Comparison of ENCODE assay signal across 19 cellular contexts in genomic region chr13:40063278-40063698, GRCh38.
DNase-seq lines count a peak whose midpoint lies in the region; ATAC-seq and TF ChIP-seq lines count a peak whose summit lies in the region.
"Had no signal": no experiment of that assay in that cellular context is flagged by ENCODE, and none has a peak within 500 bp of the region (broad histone marks: within the 10 kb centered on the region; RNA-seq: fewer than 3 reads in every experiment).

No MANE protein-coding gene starts in this region.

- no peaks in the 10 kb centered on the region for H3K9me3 Mint-ChIP-seq in activated naive CD4-positive, alpha-beta T cell treated with anti-CD3 and anti-CD28 coated beads, Interleukin-2, amount 10 ng/mL, durations not matched to agents 7 days and 5 days
- H3K9me3 Mint-ChIP-seq: CD8-positive, alpha-beta memory T cell; IgD-negative memory B cell had no signal

- ATAC-seq in Right ventricle myocardium superior (ENCODE audit: poor library complexity) (peak; percentile 23), heart left ventricle (no peak), GM21737 (IDR thresholded peaks at IDR 0.05; ENCODE audit: unreplicated experiment) (no peak)

- intact Hi-C loops in Right ventricle myocardium superior (cut with DNase I) (no loop called here), heart left ventricle (cut with DNase I) (loop anchor here in 4 of 10 donors (2.0 to 10.0 kb wide), 6 partner anchors 242 to 616 kb away; no protein-coding TSS in a partner anchor), uterus (cut with DNase I; ENCODE audit: low total_unique reads) (no loop called here)

- no peak overlapping the region for H3K4me3 Mint-ChIP-seq in activated naive CD4-positive, alpha-beta T cell treated with anti-CD3 and anti-CD28 coated beads, Interleukin-2, amount 10 ng/mL, durations not matched to agents 7 days and 5 days
- H3K4me3 Mint-ChIP-seq: CD8-positive, alpha-beta memory T cell; IgD-negative memory B cell had no signal

- TF ChIP-seq POLR2A in heart left ventricle (IDR thresholded peaks at IDR 0.05) (no peak), uterus (IDR thresholded peaks at IDR 0.05) (no peak)

- DNase-seq in Right ventricle myocardium superior, result no peak
- no peak for DNase-seq in heart left ventricle
- DNase-seq in SK-N-DZ (ENCODE audit: low spot score), result peak; percentile 73
- peak; percentile 34 for DNase-seq in fibroblast of mammary gland (ENCODE audit: low read depth)
- peak in 1 of 2 donors; percentile 25 for DNase-seq in uterus
- DNase-seq in activated naive CD4-positive, alpha-beta T cell treated with anti-CD3 and anti-CD28 coated beads, Interleukin-2, amount 10 ng/mL, durations not matched to agents 7 days and 5 days, result no peak
- DNase-seq in brain microvascular endothelial cell, result no peak
- DNase-seq: ACHN; activated CD4-positive, alpha-beta T cell treated with anti-CD3 and anti-CD28 coated beads, Interleukin-2, amount 50 U/mL, for 4 hours; activated T-cell treated with anti-CD3 and anti-CD28 coated beads, Interleukin-2, amount 50 U/mL, for 48 hours; amniotic stem cell; CD8-positive, alpha-beta memory T cell; foreskin melanocyte; NCI-H1048; NCI-H345; stimulated activated CD4-positive, alpha-beta T cell treated with anti-CD3 and anti-CD28 coated beads, Interleukin-12 subunit alpha, Interleukin-12 subunit beta, amount 100 ng/mL, for 4 hours; stimulated activated naive CD4-positive, alpha-beta T cell had no signal

- no peaks in the 10 kb centered on the region for H3K36me3 ChIP-seq in heart left ventricle
- no peaks in the 10 kb centered on the region for H3K36me3 ChIP-seq in uterus
- H3K36me3 ChIP-seq in brain microvascular endothelial cell (replicated peaks), result no peaks in the 10 kb centered on the region

- H3K9me3 ChIP-seq in heart left ventricle, result no peaks in the 10 kb centered on the region
- H3K9me3 ChIP-seq in uterus, result no peaks in the 10 kb centered on the region

- H3K27ac ChIP-seq in heart left ventricle (no peak overlapping the region), uterus (peak overlapping the region; percentile 36 to 62), brain microvascular endothelial cell (no peak overlapping the region)

- H3K27ac Mint-ChIP-seq in activated naive CD4-positive, alpha-beta T cell treated with anti-CD3 and anti-CD28 coated beads, Interleukin-2, amount 10 ng/mL, durations not matched to agents 7 days and 5 days, result no peak overlapping the region
- H3K27ac Mint-ChIP-seq: IgD-negative memory B cell had no signal

- H3K36me3 Mint-ChIP-seq in activated naive CD4-positive, alpha-beta T cell treated with anti-CD3 and anti-CD28 coated beads, Interleukin-2, amount 10 ng/mL, durations not matched to agents 7 days and 5 days, result no peaks in the 10 kb centered on the region
- H3K36me3 Mint-ChIP-seq: CD8-positive, alpha-beta memory T cell; IgD-negative memory B cell had no signal

- CTCF ChIA-PET in activated naive CD4-positive, alpha-beta T cell treated with anti-CD3 and anti-CD28 coated beads, Interleukin-2, amount 10 ng/mL, durations not matched to agents 7 days and 5 days (lab: Charles Lee), result no interaction called here

- peaks cover 0 to 28% (median 2%) of the 10 kb centered on the region in 12 donors for H3K4me1 ChIP-seq in heart left ventricle
- peaks cover 9 to 11% of the 10 kb centered on the region in 2 donors for H3K4me1 ChIP-seq in uterus

- TF ChIP-seq CTCF in heart left ventricle (IDR thresholded peaks at IDR 0.05) (no peak), fibroblast of mammary gland (conservative IDR thresholded peaks at IDR 0.05; ENCODE audit: control insufficient read depth, insufficient read depth, low read depth, low read length) (no peak), uterus (IDR thresholded peaks at IDR 0.05) (no peak), brain microvascular endothelial cell (IDR thresholded peaks at IDR 0.05; ENCODE audit: low read depth, low read length, missing control alignments) (no peak)

- H3K27me3 ChIP-seq in heart left ventricle, result no peaks in the 10 kb centered on the region
- no peaks in the 10 kb centered on the region for H3K27me3 ChIP-seq in uterus
- no peaks in the 10 kb centered on the region for H3K27me3 ChIP-seq in brain microvascular endothelial cell (replicated peaks)

- H3K4me1 Mint-ChIP-seq in activated naive CD4-positive, alpha-beta T cell treated with anti-CD3 and anti-CD28 coated beads, Interleukin-2, amount 10 ng/mL, durations not matched to agents 7 days and 5 days, result peaks cover 5% of the 10 kb centered on the region

- in situ Hi-C loops in brain microvascular endothelial cell (cut with HindIII; ENCODE audit: low pct_ligation_motif_present, low sequenced_read_pairs), result no loop called here

- no peak overlapping the region for H3K4me3 ChIP-seq in heart left ventricle
- no peak overlapping the region for H3K4me3 ChIP-seq in fibroblast of mammary gland (ENCODE audit: control insufficient read depth, low read depth, low read length)
- H3K4me3 ChIP-seq in uterus, result no peak overlapping the region
- H3K4me3 ChIP-seq in brain microvascular endothelial cell (ENCODE audit: low read depth, low read length), result no peak overlapping the region

- 37 to 53% (median 50%) methylated on average over 8 of the region's 8 CpGs for WGBS in heart left ventricle, 4 donors

- no peaks in the 10 kb centered on the region for H3K27me3 Mint-ChIP-seq in activated naive CD4-positive, alpha-beta T cell treated with anti-CD3 and anti-CD28 coated beads, Interleukin-2, amount 10 ng/mL, durations not matched to agents 7 days and 5 days
- H3K27me3 Mint-ChIP-seq: IgD-negative memory B cell had no signal

Comparison
In these comparisons a context has a peak if more than half of its experiments do, and no peak if none do; other contexts are left out.
1. DNase-seq: peak in SK-N-DZ (single experiment) and fibroblast of mammary gland (single experiment); none in Right ventricle myocardium superior (single experiment), heart left ventricle (0 of 5), activated naive CD4-positive, alpha-beta T cell treated with anti-CD3 and anti-CD28 coated beads, Interleukin-2, amount 10 ng/mL, durations not matched to agents 7 days and 5 days (single experiment) and brain microvascular endothelial cell (single experiment).
2. H3K27ac ChIP-seq: peak in uterus (2 of 2); none in heart left ventricle (0 of 12) and brain microvascular endothelial cell (single experiment).